Comparison of ENCODE assay signal across 1 cellular context in genomic region chr10:43377393-43377883, GRCh38.
TF ChIP-seq lines count a peak whose summit lies in the region.

No MANE protein-coding gene starts in this region.

TF ChIP-seq in HepG2, 621 proteins besides CTCF, POLR2A, EP300 and RAD21 (continued from another document and continues in another):
- TF ChIP-seq ZHX2 (IDR thresholded peaks at IDR 0.05; ENCODE audit: low read depth) (no peak), ZHX2 (CRISPR knock-in tag; IDR thresholded peaks at IDR 0.05; ENCODE audit: borderline replicate concordance) (no peak), PHF5A (CRISPR knock-in tag; IDR thresholded peaks at IDR 0.05; ENCODE audit: low read depth, unreplicated experiment) (no peak), ZFY (CRISPR knock-in tag; IDR thresholded peaks at IDR 0.05) (peak; percentile 81), ZBTB4 (CRISPR knock-in tag; IDR thresholded peaks at IDR 0.05; ENCODE audit: borderline replicate concordance) (no peak), BCL6 (CRISPR knock-in tag; IDR thresholded peaks at IDR 0.05) (no peak), ZBTB38 (CRISPR knock-in tag; IDR thresholded peaks at IDR 0.05) (0 out of 2 replicates have a peak, but pooled peaks have one; percentile 20), ZNF749 (CRISPR knock-in tag; IDR thresholded peaks at IDR 0.05; ENCODE audit: borderline replicate concordance) (no peak), ARNT2 (CRISPR knock-in tag; IDR thresholded peaks at IDR 0.05; ENCODE audit: low read depth) (no peak), MED13 (CRISPR knock-in tag; IDR thresholded peaks at IDR 0.05) (no peak), RARG (CRISPR knock-in tag; IDR thresholded peaks at IDR 0.05; ENCODE audit: low read depth) (no peak), ATF6 (CRISPR knock-in tag; conservative IDR thresholded peaks at IDR 0.05) (no peak), ZNF335 (CRISPR knock-in tag; IDR thresholded peaks at IDR 0.05) (no peak), HDAC2 (CRISPR knock-in tag; IDR thresholded peaks at IDR 0.05) (peak; percentile 68; the same call in 1 of the 2 replicates), ZNF776 (CRISPR knock-in tag; IDR thresholded peaks at IDR 0.05) (peak; percentile 62; the same call in 1 of the 2 replicates), ZNF12 (CRISPR knock-in tag; IDR thresholded peaks at IDR 0.05) (peak; percentile 50; the same call in 1 of the 2 replicates), MAFF (IDR thresholded peaks at IDR 0.05; ENCODE audit: low read depth, low read length) (0 out of 2 replicates have a peak, but pooled peaks have one; percentile 14), JUN (CRISPR knock-in tag; IDR thresholded peaks at IDR 0.05) (no peak), ZNF180 (CRISPR knock-in tag; IDR thresholded peaks at IDR 0.05; ENCODE audit: borderline replicate concordance, low read depth) (no peak), KDM1A (CRISPR knock-in tag; IDR thresholded peaks at IDR 0.05) (0 out of 2 replicates have a peak, but pooled peaks have one; percentile 52), JUNB (CRISPR knock-in tag; IDR thresholded peaks at IDR 0.05; ENCODE audit: borderline replicate concordance) (no peak), ZNF331 (CRISPR knock-in tag; IDR thresholded peaks at IDR 0.05) (0 out of 2 replicates have a peak, but pooled peaks have one; percentile 40), ZSCAN21 (CRISPR knock-in tag; IDR thresholded peaks at IDR 0.05; ENCODE audit: borderline replicate concordance) (no peak; the same call in 1 of the 2 replicates), ZBED4 (CRISPR knock-in tag; IDR thresholded peaks at IDR 0.05; ENCODE audit: borderline replicate concordance) (no peak), HNF4A (CRISPR knock-in tag; IDR thresholded peaks at IDR 0.05) (no peak; the same call in 1 of the 2 replicates), ZNF788 (CRISPR knock-in tag; IDR thresholded peaks at IDR 0.05; ENCODE audit: borderline replicate concordance) (no peak; the same call in 1 of the 2 replicates), ZSCAN5A (CRISPR knock-in tag; IDR thresholded peaks at IDR 0.05; ENCODE audit: borderline replicate concordance) (no peak), ZNF605 (CRISPR knock-in tag; IDR thresholded peaks at IDR 0.05) (no peak), ZFP1 (CRISPR knock-in tag; IDR thresholded peaks at IDR 0.05) (no peak), REPIN1 (CRISPR knock-in tag; IDR thresholded peaks at IDR 0.05; ENCODE audit: borderline replicate concordance, low read depth) (no peak), ZFYVE20 (CRISPR knock-in tag; IDR thresholded peaks at IDR 0.05; ENCODE audit: borderline replicate concordance, low read depth) (no peak), ZNF781 (CRISPR knock-in tag; IDR thresholded peaks at IDR 0.05; ENCODE audit: borderline replicate concordance, not compliant biosample characterization) (no peak), STAG1 (CRISPR knock-in tag; IDR thresholded peaks at IDR 0.05) (peak; percentile 21; the same call in 1 of the 2 replicates), HBP1 (CRISPR knock-in tag; IDR thresholded peaks at IDR 0.05; ENCODE audit: low read depth) (no peak)
- TF ChIP-seq, protein P1, sequence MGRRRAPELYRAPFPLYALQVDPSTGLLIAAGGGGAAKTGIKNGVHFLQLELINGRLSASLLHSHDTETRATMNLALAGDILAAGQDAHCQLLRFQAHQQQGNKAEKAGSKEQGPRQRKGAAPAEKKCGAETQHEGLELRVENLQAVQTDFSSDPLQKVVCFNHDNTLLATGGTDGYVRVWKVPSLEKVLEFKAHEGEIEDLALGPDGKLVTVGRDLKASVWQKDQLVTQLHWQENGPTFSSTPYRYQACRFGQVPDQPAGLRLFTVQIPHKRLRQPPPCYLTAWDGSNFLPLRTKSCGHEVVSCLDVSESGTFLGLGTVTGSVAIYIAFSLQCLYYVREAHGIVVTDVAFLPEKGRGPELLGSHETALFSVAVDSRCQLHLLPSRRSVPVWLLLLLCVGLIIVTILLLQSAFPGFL (CRISPR knock-in tag; IDR thresholded peaks at IDR 0.05): no peak
- TF ChIP-seq, protein P2, sequence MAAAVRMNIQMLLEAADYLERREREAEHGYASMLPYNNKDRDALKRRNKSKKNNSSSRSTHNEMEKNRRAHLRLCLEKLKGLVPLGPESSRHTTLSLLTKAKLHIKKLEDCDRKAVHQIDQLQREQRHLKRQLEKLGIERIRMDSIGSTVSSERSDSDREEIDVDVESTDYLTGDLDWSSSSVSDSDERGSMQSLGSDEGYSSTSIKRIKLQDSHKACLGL (CRISPR knock-in tag; IDR thresholded peaks at IDR 0.05): no peak
